Comparison of ENCODE assay signal across 16 cellular contexts in the genomic region with DNA sequence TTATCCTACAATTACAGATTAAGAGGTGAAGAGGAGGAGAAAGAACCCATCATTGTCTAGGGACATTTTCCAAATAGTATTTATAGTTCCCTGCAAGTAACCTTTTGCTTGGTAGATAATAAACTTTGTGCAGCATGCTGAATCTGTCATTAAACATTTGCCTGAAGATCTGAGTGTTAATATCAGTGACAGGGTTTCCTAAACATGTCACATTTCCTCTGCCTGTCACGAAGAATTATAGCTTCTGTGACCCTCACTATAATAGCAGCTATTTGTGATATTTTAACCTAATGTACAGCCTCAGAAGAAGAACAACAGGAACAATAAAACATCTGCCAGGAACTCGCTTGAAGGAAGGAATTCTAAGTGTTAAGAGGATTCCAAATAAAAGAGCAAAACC.
DNase-seq lines count a peak whose midpoint lies in the region; ATAC-seq lines count a peak whose summit lies in the region.
"Had no signal": no experiment of that assay in that cellular context is flagged by ENCODE, and none has a peak within 500 bp of the region (broad histone marks: within the 10 kb centered on the region; RNA-seq: fewer than 3 reads in every experiment).

No MANE protein-coding gene starts in this region.

- ATAC-seq in GM21515 (IDR thresholded peaks at IDR 0.05; ENCODE audit: unreplicated experiment) = no peak
- ATAC-seq: Panc1 had no signal

- DNase-seq in NCI-H1417 treated with DMSO at 0.1 percent for 48 hours (lab: John Stamatoyannopoulos, UW) = peak; percentile 55
- DNase-seq in NCI-H69 (lab: John Stamatoyannopoulos, UW) = peak; percentile 59
- DNase-seq in left kidney (ENCODE audit: low read depth, low spot score) = peak; percentile 51
- DNase-seq in activated T-cell treated with anti-CD3 and anti-CD28 coated beads for 4 hours = no peak
- DNase-seq in NCI-H774 (lab: John Stamatoyannopoulos, UW) = no peak
- no peak for DNase-seq in KBM-7
- DNase-seq: CD4-positive, alpha-beta T cell; DMS79; NCI-H1436; NCI-H2171; SIG-M5 had no signal

- no peaks in the 10 kb centered on the region for H3K36me3 ChIP-seq in neuron (ENCODE audit: insufficient read depth, low read length)
- H3K36me3 ChIP-seq: BLaER1, MG63 had no signal

- H3K4me3 ChIP-seq in neuron (ENCODE audit: low read length) = no peak overlapping the region
- H3K4me3 ChIP-seq: BLaER1, MG63 had no signal

- H2AFZ ChIP-seq in neuron (ENCODE audit: low read depth, low read length) = peak overlapping the region; percentile 10

- no peaks in the 10 kb centered on the region for H3K27me3 ChIP-seq in neuron (ENCODE audit: insufficient read depth, low read length)
- H3K27me3 ChIP-seq: BLaER1, MG63 had no signal

- in situ Hi-C loops in KBM-7 (cut with MboI; ENCODE audit: low pct_unique_long_range_greater_than_20kb, low sequenced_read_pairs) = no loop called here

- H3K9me3 ChIP-seq in neuron (ENCODE audit: low read length) = no peaks in the 10 kb centered on the region

- peaks cover 10% of the 10 kb centered on the region for H3K4me1 ChIP-seq in neuron (ENCODE audit: insufficient read depth, low read length)
- H3K4me1 ChIP-seq: BLaER1 had no signal

Comparison
In these comparisons a context has a peak if more than half of its experiments do, and no peak if none do; other contexts are left out.
1. DNase-seq: peak in NCI-H1417 treated with DMSO at 0.1 percent for 48 hours (single experiment), NCI-H69 (single experiment) and left kidney (single experiment); none in activated T-cell treated with anti-CD3 and anti-CD28 coated beads for 4 hours (single experiment), NCI-H774 (single experiment) and KBM-7 (single experiment).